ENCODE assay signal across 24 cellular contexts in genomic region chr20:5570031-5570430, GRCh38. TPM values are rescaled to one million over a fixed set of nuclear protein-coding genes. Genes with fewer than 3 reads are reported as not detected.
DNase-seq lines count a peak whose midpoint lies in the region; ATAC-seq and TF ChIP-seq lines count a peak whose summit lies in the region.
"Had no signal": no experiment of that assay in that cellular context is flagged by ENCODE, and none has a peak within 500 bp of the region (broad histone marks: within the 10 kb centered on the region; RNA-seq: fewer than 3 reads in every experiment).

No MANE protein-coding gene starts in this region.

- H3K36me3 ChIP-seq in right atrium auricular region: peaks cover 60% of the 10 kb centered on the region

- no peak for TF ChIP-seq CTCF in GM10266 (IDR thresholded peaks at IDR 0.05; ENCODE audit: control insufficient read depth, insufficient read depth, low read depth, missing control alignments)
- TF ChIP-seq CTCF in right atrium auricular region (IDR thresholded peaks at IDR 0.05): no peak

- ATAC-seq in activated naive CD8-positive, alpha-beta T cell treated with anti-CD3 and anti-CD28 coated beads, Interleukin-2, amount 50 U/mL, for 24 hours: no peak
- ATAC-seq in GM19455 (IDR thresholded peaks at IDR 0.05; ENCODE audit: unreplicated experiment): no peak
- ATAC-seq: activated CD8-positive, alpha-beta memory T cell treated with anti-CD3 and anti-CD28 coated beads, Interleukin-2, amount 10 ng/mL, durations not matched to agents 7 days and 5 days; foreskin keratinocyte; K562 had no signal

- peaks cover 34% of the 10 kb centered on the region for H3K4me1 ChIP-seq in mononuclear cell (ENCODE audit: insufficient read depth, low read length)
- H3K4me1 ChIP-seq in right atrium auricular region: no peaks in the 10 kb centered on the region
- H3K4me1 ChIP-seq: foreskin keratinocyte, neural progenitor cell, prostate gland, vagina had no signal

- intact Hi-C loops in activated T-helper 1 cell treated with anti-CD3 and anti-CD28 coated beads, Interleukin-12 subunit alpha, Interleukin-12 subunit beta, Interleukin-2, Interleukin-4 antibody, amounts not matched to agents 30 ng/mL and 10 ng/mL and 1 ng/mL, durations not matched to agents 14 hours and 24 hours and 36 hours (cut with micrococcal nuclease): loop anchor here (2.0 kb wide), 1 partner anchor 23 kb away; no protein-coding TSS in a partner anchor

- H3K27ac Mint-ChIP-seq in activated naive CD8-positive, alpha-beta T cell: peak overlapping the region; percentile 73
- no peak overlapping the region for H3K27ac Mint-ChIP-seq in activated naive CD8-positive, alpha-beta T cell treated with anti-CD3 and anti-CD28 coated beads, Interleukin-2, amount 50 U/mL, for 24 hours
- H3K27ac Mint-ChIP-seq in activated T-helper 1 cell treated with anti-CD3 and anti-CD28 coated beads, Interleukin-12 subunit alpha, Interleukin-12 subunit beta, Interleukin-2, Interleukin-4 antibody, amounts not matched to agents 30 ng/mL and 10 ng/mL and 1 ng/mL, durations not matched to agents 14 hours and 24 hours and 36 hours: peak overlapping the region; percentile 54
- H3K27ac Mint-ChIP-seq: neural progenitor cell had no signal

- H3K4me3 ChIP-seq in mononuclear cell (ENCODE audit: low read length): peak overlapping the region; percentile 26
- no peak overlapping the region for H3K4me3 ChIP-seq in right atrium auricular region
- H3K4me3 ChIP-seq: dorsolateral prefrontal cortex, K562, neural progenitor cell, prostate gland, vagina had no signal

- peaks cover 7% of the 10 kb centered on the region for H3K36me3 Mint-ChIP-seq in activated naive CD8-positive, alpha-beta T cell
- H3K36me3 Mint-ChIP-seq in activated naive CD8-positive, alpha-beta T cell treated with anti-CD3 and anti-CD28 coated beads, Interleukin-2, amount 50 U/mL, for 24 hours (ENCODE audit: low read depth): peaks cover 41% of the 10 kb centered on the region
- H3K36me3 Mint-ChIP-seq in activated T-helper 1 cell treated with anti-CD3 and anti-CD28 coated beads, Interleukin-12 subunit alpha, Interleukin-12 subunit beta, Interleukin-2, Interleukin-4 antibody, amounts not matched to agents 30 ng/mL and 10 ng/mL and 1 ng/mL, durations not matched to agents 14 hours and 24 hours and 36 hours (ENCODE audit: low read depth): peaks cover 41% of the 10 kb centered on the region

- no peak overlapping the region for H3K27ac ChIP-seq in right atrium auricular region
- H3K27ac ChIP-seq: foreskin keratinocyte, neural progenitor cell, prostate gland, vagina had no signal

- H3K27me3 Mint-ChIP-seq in activated naive CD8-positive, alpha-beta T cell: no peaks in the 10 kb centered on the region
- no peaks in the 10 kb centered on the region for H3K27me3 Mint-ChIP-seq in activated naive CD8-positive, alpha-beta T cell treated with anti-CD3 and anti-CD28 coated beads, Interleukin-2, amount 50 U/mL, for 24 hours
- no peaks in the 10 kb centered on the region for H3K27me3 Mint-ChIP-seq in activated T-helper 1 cell treated with anti-CD3 and anti-CD28 coated beads, Interleukin-12 subunit alpha, Interleukin-12 subunit beta, Interleukin-2, Interleukin-4 antibody, amounts not matched to agents 30 ng/mL and 10 ng/mL and 1 ng/mL, durations not matched to agents 14 hours and 24 hours and 36 hours (ENCODE audit: insufficient read depth)
- H3K27me3 Mint-ChIP-seq: activated B cell treated with CpG ODN at 0.5 μM for 24 hours; activated CD8-positive, alpha-beta memory T cell treated with anti-CD3 and anti-CD28 coated beads, Interleukin-2, amount 10 ng/mL, durations not matched to agents 7 days and 5 days had no signal

- H3K9me3 Mint-ChIP-seq in activated naive CD8-positive, alpha-beta T cell (ENCODE audit: low read depth): no peaks in the 10 kb centered on the region
- H3K9me3 Mint-ChIP-seq in activated naive CD8-positive, alpha-beta T cell treated with anti-CD3 and anti-CD28 coated beads, Interleukin-2, amount 50 U/mL, for 24 hours: no peaks in the 10 kb centered on the region
- H3K9me3 Mint-ChIP-seq in activated T-helper 1 cell treated with anti-CD3 and anti-CD28 coated beads, Interleukin-12 subunit alpha, Interleukin-12 subunit beta, Interleukin-2, Interleukin-4 antibody, amounts not matched to agents 30 ng/mL and 10 ng/mL and 1 ng/mL, durations not matched to agents 14 hours and 24 hours and 36 hours: no peaks in the 10 kb centered on the region
- H3K9me3 Mint-ChIP-seq: activated B cell treated with CpG ODN at 0.5 μM for 24 hours, neural progenitor cell had no signal

- H3K9me3 ChIP-seq in mononuclear cell (ENCODE audit: low read depth, low read length) (no peaks in the 10 kb centered on the region), right atrium auricular region (no peaks in the 10 kb centered on the region)
- H3K9me3 ChIP-seq: prostate gland, vagina had no signal

- no peaks in the 10 kb centered on the region for H3K27me3 ChIP-seq in mononuclear cell (ENCODE audit: insufficient read depth, low read length)
- H3K27me3 ChIP-seq in right atrium auricular region: no peaks in the 10 kb centered on the region
- H3K27me3 ChIP-seq: dorsolateral prefrontal cortex, foreskin keratinocyte, neural progenitor cell, vagina had no signal

- no peak for DNase-seq in activated naive CD8-positive, alpha-beta T cell treated with anti-CD3 and anti-CD28 coated beads, Interleukin-2, amount 50 U/mL, for 24 hours
- no peak for DNase-seq in activated T-helper 1 cell treated with anti-CD3 and anti-CD28 coated beads, Interleukin-12 subunit alpha, Interleukin-12 subunit beta, Interleukin-2, Interleukin-4 antibody, amounts not matched to agents 30 ng/mL and 10 ng/mL and 1 ng/mL, durations not matched to agents 14 hours and 24 hours and 36 hours (ENCODE audit: low spot score)
- DNase-seq in GM10266 (ENCODE audit: extremely low spot score) (no peak), right atrium auricular region (ENCODE audit: low spot score) (no peak)
- DNase-seq: activated B cell treated with CpG ODN at 0.5 μM for 24 hours; activated CD8-positive, alpha-beta memory T cell treated with anti-CD3 and anti-CD28 coated beads, Interleukin-2, amount 10 ng/mL, durations not matched to agents 7 days and 5 days; activated effector memory CD4-positive, alpha-beta T cell treated with Interleukin-2 at 50 U/mL for 16 hours; central memory CD4-positive, alpha-beta T cell; DMS53; dorsolateral prefrontal cortex; foreskin keratinocyte; HCEC 1CT; MM.1S; NCI-H146; NCI-H510A treated with DMSO at 0.1 percent for 48 hours; NK-92 treated with Interleukin-12 subunit alpha and Interleukin-12 subunit beta, amount 100 ng/mL, for 24 hours; stimulated activated CD4-positive, alpha-beta T cell treated with anti-CD3 and anti-CD28 coated beads, Interleukin-1b, Interleukin-23, amount 100 ng/mL, for 48 hours had no signal

- H3K4me1 Mint-ChIP-seq in activated naive CD8-positive, alpha-beta T cell (ENCODE audit: low read depth): peaks cover 24% of the 10 kb centered on the region
- H3K4me1 Mint-ChIP-seq in activated naive CD8-positive, alpha-beta T cell treated with anti-CD3 and anti-CD28 coated beads, Interleukin-2, amount 50 U/mL, for 24 hours: peaks cover 8% of the 10 kb centered on the region
- peaks cover 23% of the 10 kb centered on the region for H3K4me1 Mint-ChIP-seq in activated T-helper 1 cell treated with anti-CD3 and anti-CD28 coated beads, Interleukin-12 subunit alpha, Interleukin-12 subunit beta, Interleukin-2, Interleukin-4 antibody, amounts not matched to agents 30 ng/mL and 10 ng/mL and 1 ng/mL, durations not matched to agents 14 hours and 24 hours and 36 hours (ENCODE audit: low read depth)
- H3K4me1 Mint-ChIP-seq: neural progenitor cell had no signal

- H3K4me3 Mint-ChIP-seq in activated naive CD8-positive, alpha-beta T cell: no peak overlapping the region
- no peak overlapping the region for H3K4me3 Mint-ChIP-seq in activated naive CD8-positive, alpha-beta T cell treated with anti-CD3 and anti-CD28 coated beads, Interleukin-2, amount 50 U/mL, for 24 hours
- peak overlapping the region; percentile 3 for H3K4me3 Mint-ChIP-seq in activated T-helper 1 cell treated with anti-CD3 and anti-CD28 coated beads, Interleukin-12 subunit alpha, Interleukin-12 subunit beta, Interleukin-2, Interleukin-4 antibody, amounts not matched to agents 30 ng/mL and 10 ng/mL and 1 ng/mL, durations not matched to agents 14 hours and 24 hours and 36 hours
- H3K4me3 Mint-ChIP-seq: activated CD8-positive, alpha-beta memory T cell treated with anti-CD3 and anti-CD28 coated beads, Interleukin-2, amount 10 ng/mL, durations not matched to agents 7 days and 5 days; neural progenitor cell had no signal

RNA-seq across cellular contexts. Expression of gene GPCPD1, which starts 40.8 kb away (rescaled TPM):
- total RNA-seq in activated T-helper 1 cell treated with anti-CD3 and anti-CD28 coated beads, Interleukin-12 subunit alpha, Interleukin-12 subunit beta, Interleukin-2, Interleukin-4 antibody, amounts not matched to agents 30 ng/mL and 10 ng/mL and 1 ng/mL, durations not matched to agents 14 hours and 24 hours and 36 hours: 38.0 and 39.6 TPM in 2 replicates
- total RNA-seq in mononuclear cell: 141 TPM
- 10 to 100 TPM; 11.0 to 13.8 TPM for total RNA-seq in right atrium auricular region
